In genomic region chr7:140229101-140229525, GRCh38 we compare ENCODE assay signal across 10 cellular contexts. TPM values are rescaled to one million over a fixed set of nuclear protein-coding genes. Genes with fewer than 3 reads are reported as not detected.
DNase-seq lines count a peak whose midpoint lies in the region; ATAC-seq and TF ChIP-seq lines count a peak whose summit lies in the region.
"Had no signal": no experiment of that assay in that cellular context is flagged by ENCODE, and none has a peak within 500 bp of the region (broad histone marks: within the 10 kb centered on the region; RNA-seq: fewer than 3 reads in every experiment).

No MANE protein-coding gene starts in this region.

- peak overlapping the region; percentile 88 for H3K27ac ChIP-seq in effector memory CD4-positive, alpha-beta T cell (ENCODE audit: insufficient read depth, low read length, poor library complexity, severe bottlenecking)
- peak overlapping the region in 4 of 5 donors; percentile 84 to 90 (median 87) for H3K27ac ChIP-seq in stomach
- H3K27ac ChIP-seq: coronary artery had no signal

- H3K27me3 ChIP-seq in effector memory CD4-positive, alpha-beta T cell (replicated peaks; ENCODE audit: control insufficient read depth, insufficient read depth, low read length, poor library complexity, severe bottlenecking) = no peaks in the 10 kb centered on the region
- peaks cover 0 to 9% (median 0%) of the 10 kb centered on the region in 3 donors for H3K27me3 ChIP-seq in stomach

- H3K27me3 Mint-ChIP-seq in activated naive CD4-positive, alpha-beta T cell treated with anti-CD3 and anti-CD28 coated beads, Interleukin-2, amount 10 ng/mL, durations not matched to agents 7 days and 5 days = peaks cover 3% of the 10 kb centered on the region

- CTCF ChIA-PET in activated naive CD4-positive, alpha-beta T cell treated with anti-CD3 and anti-CD28 coated beads, Interleukin-2, amount 10 ng/mL, durations not matched to agents 7 days and 5 days (lab: Charles Lee) = interaction anchor here (0.6 to 1.4 kb wide), 5 partner anchors 15 to 209 kb away, joined by 3 to 4 read pairs (median 3); no protein-coding TSS in a partner anchor

- no peaks in the 10 kb centered on the region for H3K36me3 ChIP-seq in effector memory CD4-positive, alpha-beta T cell (ENCODE audit: control insufficient read depth, insufficient read depth, low read length)
- no peaks in the 10 kb centered on the region for H3K36me3 ChIP-seq in stomach

- H3K4me1 ChIP-seq in effector memory CD4-positive, alpha-beta T cell (ENCODE audit: control insufficient read depth, insufficient read depth, low read length, poor library complexity, severe bottlenecking) = peaks cover 36% of the 10 kb centered on the region
- H3K4me1 ChIP-seq in stomach = peaks cover 23 to 45% (median 36%) of the 10 kb centered on the region in 4 donors

- peak overlapping the region; percentile 30 for H3K4me3 ChIP-seq in effector memory CD4-positive, alpha-beta T cell (ENCODE audit: insufficient read depth, low read depth, low read length, poor library complexity, severe bottlenecking)
- no peak overlapping the region for H3K4me3 ChIP-seq in stomach

- 87 to 96% (median 90%) methylated on average over 10 of the region's 10 CpGs for WGBS in stomach, 5 donors

- H3K27ac Mint-ChIP-seq in activated naive CD4-positive, alpha-beta T cell treated with anti-CD3 and anti-CD28 coated beads, Interleukin-2, amount 10 ng/mL, durations not matched to agents 7 days and 5 days = peak overlapping the region; percentile 96

- H3K9me3 Mint-ChIP-seq in activated naive CD4-positive, alpha-beta T cell treated with anti-CD3 and anti-CD28 coated beads, Interleukin-2, amount 10 ng/mL, durations not matched to agents 7 days and 5 days = no peaks in the 10 kb centered on the region

- peaks cover 77% of the 10 kb centered on the region for H3K4me1 Mint-ChIP-seq in activated naive CD4-positive, alpha-beta T cell treated with anti-CD3 and anti-CD28 coated beads, Interleukin-2, amount 10 ng/mL, durations not matched to agents 7 days and 5 days

- ATAC-seq in GM19023 (IDR thresholded peaks at IDR 0.05; ENCODE audit: unreplicated experiment) = no peak

- no peak for DNase-seq in activated naive CD4-positive, alpha-beta T cell treated with anti-CD3 and anti-CD28 coated beads, Interleukin-2, amount 10 ng/mL, durations not matched to agents 7 days and 5 days
- DNase-seq in activated naive CD4-positive, alpha-beta T cell treated with anti-CD3 and anti-CD28 coated beads, Interleukin-2, amount 50 U/mL, for 16 hours = no peak
- DNase-seq in T-helper 9 cell (peak; percentile 7), stomach (no peak), hypothalamus (lab: John Stamatoyannopoulos, UW) (no peak)
- DNase-seq in effector memory CD4-positive, alpha-beta T cell = no peak
- DNase-seq in activated CD8-positive, alpha-beta memory T cell treated with anti-CD3 and anti-CD28 coated beads for 24 hours = no peak
- DNase-seq: NCI-H446 had no signal

- no peak for TF ChIP-seq EP300 in stomach (IDR thresholded peaks at IDR 0.05)

- peaks cover 5% of the 10 kb centered on the region for H3K36me3 Mint-ChIP-seq in activated naive CD4-positive, alpha-beta T cell treated with anti-CD3 and anti-CD28 coated beads, Interleukin-2, amount 10 ng/mL, durations not matched to agents 7 days and 5 days

- TF ChIP-seq POLR2A in stomach (IDR thresholded peaks at IDR 0.05) = no peak

- no peaks in the 10 kb centered on the region for H3K9me3 ChIP-seq in effector memory CD4-positive, alpha-beta T cell (ENCODE audit: control insufficient read depth, low read length)
- H3K9me3 ChIP-seq in stomach = no peaks in the 10 kb centered on the region

- TF ChIP-seq CTCF in stomach (IDR thresholded peaks at IDR 0.05) = no peak

- peak overlapping the region; percentile 86 for H3K4me3 Mint-ChIP-seq in activated naive CD4-positive, alpha-beta T cell treated with anti-CD3 and anti-CD28 coated beads, Interleukin-2, amount 10 ng/mL, durations not matched to agents 7 days and 5 days

- intact Hi-C loops in stomach (cut with DNase I; ENCODE audit: low total_unique reads) = no loop called here

RNA-seq across cellular contexts. Expression of gene KDM7A, which starts 52.3 kb away (rescaled TPM):
- 10 to 100 TPM; 13.0 to 49.8 (median 24.6) TPM for total RNA-seq in stomach
- 1 to 10 TPM; 2.3 to 6.9 (median 3.4) TPM for polyA plus RNA-seq in stomach
